In the genomic region with DNA sequence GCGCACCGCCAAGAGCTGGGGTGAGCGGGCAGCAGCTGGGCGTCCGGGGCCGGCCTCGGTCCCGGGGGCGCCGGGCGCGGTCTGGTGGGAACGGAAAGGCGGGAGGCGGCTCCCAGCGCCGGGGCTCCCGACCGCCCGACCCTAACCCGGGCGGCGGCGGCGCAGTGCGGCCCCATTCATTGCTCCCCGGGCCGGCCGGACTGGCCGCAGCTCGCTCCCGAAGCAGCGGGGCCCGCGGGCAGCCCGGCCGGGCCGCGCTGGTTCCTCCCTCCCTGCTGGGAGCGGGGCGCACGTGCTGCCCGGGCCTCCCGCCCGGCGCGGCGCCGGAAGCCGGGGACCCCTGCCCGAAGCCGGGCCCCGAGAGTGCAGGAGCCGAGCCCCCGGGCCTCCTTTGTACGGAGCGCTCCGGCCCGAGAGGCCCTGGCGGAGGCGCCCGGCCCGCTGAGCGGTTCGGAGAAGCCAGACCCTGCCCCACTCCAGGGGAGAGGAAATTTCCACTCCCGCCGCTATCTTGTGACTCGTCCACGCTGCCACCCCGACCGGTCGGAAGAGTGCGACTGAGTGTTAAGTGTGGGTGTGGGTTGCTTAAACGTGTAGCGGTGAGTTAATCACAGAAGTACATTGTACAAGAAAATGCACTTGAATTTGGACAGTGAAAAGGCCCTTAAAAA, we compare ENCODE assay signal across 8 cellular contexts. TPM values are rescaled to one million over a fixed set of nuclear protein-coding genes. Genes with fewer than 3 reads are reported as not detected.
A peak's percentile ranks its signal among the peaks of the same experiment; 100 is the strongest.
DNase-seq lines count a peak whose midpoint lies in the region; ATAC-seq lines count a peak whose summit lies in the region.

No MANE protein-coding gene starts in this region.

- peak; percentile 19 for ATAC-seq in HG02610 (IDR thresholded peaks at IDR 0.05; ENCODE audit: unreplicated experiment)

- peaks cover 14% of the 10 kb centered on the region for H3K4me1 ChIP-seq in effector memory CD4-positive, alpha-beta T cell (ENCODE audit: control insufficient read depth, insufficient read depth, low read length, poor library complexity, severe bottlenecking)
- peaks cover 7% of the 10 kb centered on the region for H3K4me1 ChIP-seq in mesodermal cell (ENCODE audit: control insufficient read depth, insufficient read depth, low read length, poor library complexity, severe bottlenecking)

- H3K27ac ChIP-seq in effector memory CD4-positive, alpha-beta T cell (ENCODE audit: insufficient read depth, low read length, poor library complexity, severe bottlenecking) = peak overlapping the region; percentile 89
- peak overlapping the region; percentile 90 for H3K27ac ChIP-seq in mesodermal cell (ENCODE audit: low read depth, low read length, severe bottlenecking)

- peak; percentile 75 for DNase-seq in DMS 273 (lab: John Stamatoyannopoulos, UW; ENCODE audit: unreplicated experiment)
- no peak for DNase-seq in DMS 273 treated with DMSO at 0.1 percent for 48 hours (lab: John Stamatoyannopoulos, UW)
- DNase-seq in NCI-H2227 (lab: John Stamatoyannopoulos, UW; ENCODE audit: unreplicated experiment) = peak; percentile 38
- peak; percentile 46 to 67 for DNase-seq in activated CD8-positive, alpha-beta memory T cell treated with anti-CD3 and anti-CD28 coated beads for 4 hours (ENCODE audit: low read depth in 2 of 2)
- DNase-seq in effector memory CD4-positive, alpha-beta T cell = peak; percentile 31 to 44 (median 33)
- DNase-seq in stimulated activated CD8-positive, alpha-beta memory T cell treated with anti-CD3 and anti-CD28 coated beads, Interleukin-15, amount 100 ng/mL, for 24 hours (ENCODE audit: low read depth) = peak; percentile 31

- H3K27me3 ChIP-seq in effector memory CD4-positive, alpha-beta T cell (replicated peaks; ENCODE audit: control insufficient read depth, insufficient read depth, low read length, poor library complexity, severe bottlenecking) = no peaks in the 10 kb centered on the region

- no peaks in the 10 kb centered on the region for H3K36me3 ChIP-seq in effector memory CD4-positive, alpha-beta T cell (ENCODE audit: control insufficient read depth, insufficient read depth, low read length)
- H3K36me3 ChIP-seq in mesodermal cell (ENCODE audit: control insufficient read depth, insufficient read depth, low read length) = peaks cover 16% of the 10 kb centered on the region

- H3K4me3 ChIP-seq in effector memory CD4-positive, alpha-beta T cell (ENCODE audit: insufficient read depth, low read depth, low read length, poor library complexity, severe bottlenecking) = peak overlapping the region; percentile 97
- H3K4me3 ChIP-seq in mesodermal cell (ENCODE audit: extremely low read depth, insufficient read depth, low read length, poor library complexity, severe bottlenecking) = peak overlapping the region; percentile 85

- WGBS in mesodermal cell (ENCODE audit: insufficient coverage in 2 of 2), 2 experiments = 0% methylated on average over 57 to 61 of the region's 75 CpGs

- H3K9me3 ChIP-seq in effector memory CD4-positive, alpha-beta T cell (ENCODE audit: control insufficient read depth, low read length) = no peaks in the 10 kb centered on the region
- no peaks in the 10 kb centered on the region for H3K9me3 ChIP-seq in mesodermal cell (ENCODE audit: control insufficient read depth, low read length)

RNA-seq across cellular contexts. Expression of a gene that starts 0.6 kb away (rescaled TPM):
- 227 TPM for polyA plus RNA-seq in mesodermal cell (2013, experiment 1 of 2)
- polyA plus RNA-seq in mesodermal cell (2013, experiment 2 of 2) = 205 TPM
